ENCODE assay signal across 8 cellular contexts in the genomic region with DNA sequence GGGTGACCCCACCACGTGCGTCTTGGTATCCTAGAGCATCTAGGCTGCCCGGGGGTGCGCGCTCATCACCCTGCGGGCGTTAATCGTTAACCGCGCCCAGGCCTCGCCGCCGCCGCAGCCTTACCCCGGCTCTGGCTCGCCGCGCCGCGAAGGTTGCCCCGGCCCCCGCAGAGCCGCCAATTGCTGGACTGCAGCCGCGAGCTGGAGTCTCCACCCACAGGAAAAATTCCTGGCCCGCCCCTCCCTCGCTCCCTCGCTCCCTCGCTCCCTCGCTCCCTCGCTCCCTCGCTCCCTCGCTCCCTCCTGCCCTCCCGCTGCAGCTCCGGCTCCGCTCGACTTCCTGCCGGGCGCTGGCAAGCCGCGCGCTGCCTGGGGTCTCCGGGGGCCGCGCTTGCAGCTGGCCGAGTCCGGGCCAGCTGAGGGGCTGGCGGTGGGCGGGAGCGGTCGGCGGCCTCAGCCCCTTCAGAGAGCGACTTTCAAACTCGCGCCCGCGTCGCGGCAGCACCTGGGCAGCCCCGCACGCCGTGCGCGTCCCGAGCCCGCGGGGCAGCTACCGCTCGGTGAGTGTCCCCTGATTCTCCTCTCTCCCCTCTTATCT. TPM values are rescaled to one million over a fixed set of nuclear protein-coding genes. Genes with fewer than 3 reads are reported as not detected.
DNase-seq lines count a peak whose midpoint lies in the region; ATAC-seq and TF ChIP-seq lines count a peak whose summit lies in the region.

A gene (plus strand): TSS at position 280 of the 598 bp plus-strand sequence. CDS start 23,208 bp downstream, outside the sequence.

- ATAC-seq in foreskin keratinocyte (peak; percentile 47), HG03175 (IDR thresholded peaks at IDR 0.05; ENCODE audit: unreplicated experiment) (no peak)
- ATAC-seq in naive thymus-derived CD4-positive, alpha-beta T cell, result peak; percentile 39

- under 1% methylated on average over 69 of the region's 69 CpGs for WGBS in urinary bladder

- H3K27me3 ChIP-seq in foreskin keratinocyte, result no peaks in the 10 kb centered on the region
- peaks cover 3 to 14% of the 10 kb centered on the region in 2 donors for H3K27me3 ChIP-seq in naive thymus-derived CD4-positive, alpha-beta T cell (ENCODE audit: control insufficient read depth in 2 of 2, insufficient read depth in 2 of 2, low read length in 2 of 2)

- CTCF ChIA-PET in naive thymus-derived CD4-positive, alpha-beta T cell (lab: Charles Lee), result no interaction called here

- peak within 1 kb of the TSS in 3 of 9 donors; percentile 20 to 74 (median 22) for H3K27ac Mint-ChIP-seq in naive thymus-derived CD4-positive, alpha-beta T cell

- H3K9me3 Mint-ChIP-seq in naive thymus-derived CD4-positive, alpha-beta T cell, result peaks cover 0 to 2% (median 0%) of the 10 kb centered on the region in 11 donors

- peaks cover 37 to 71% (median 46%) of the 10 kb centered on the region in 7 donors for H3K4me1 Mint-ChIP-seq in naive thymus-derived CD4-positive, alpha-beta T cell

- no peaks in the 10 kb centered on the region for H3K9me3 ChIP-seq in naive thymus-derived CD4-positive, alpha-beta T cell (ENCODE audit: control insufficient read depth in 2 of 3, low read length in 3 of 3)

- no peaks in the 10 kb centered on the region for H3K36me3 ChIP-seq in naive thymus-derived CD4-positive, alpha-beta T cell (ENCODE audit: control insufficient read depth in 2 of 3, insufficient read depth in 3 of 3, low read length in 3 of 3)
- no peaks in the 10 kb centered on the region for H3K36me3 ChIP-seq in urinary bladder (ENCODE audit: insufficient read depth)

- H3K36me3 Mint-ChIP-seq in naive thymus-derived CD4-positive, alpha-beta T cell, result peaks cover 0 to 16% (median 0%) of the 10 kb centered on the region in 5 donors

- POLR2A ChIA-PET in naive thymus-derived CD4-positive, alpha-beta T cell (lab: Charles Lee), result no interaction called here

- intact Hi-C loops in naive thymus-derived CD4-positive, alpha-beta T cell (cut with micrococcal nuclease), result loop anchor here in 1 of 2 donors (2.0 kb wide), 1 partner anchor 19 kb away; no protein-coding TSS in a partner anchor

- DNase-seq in activated CD4-positive, alpha-beta T cell treated with anti-CD3 and anti-CD28 coated beads for 4 hours, result peak; percentile 20 to 24
- DNase-seq in activated CD4-positive, alpha-beta T cell treated with anti-CD3 and anti-CD28 coated beads for 1 hour, result no peak
- DNase-seq in NCI-H510A (lab: John Stamatoyannopoulos, UW), result peak; percentile 70
- DNase-seq in activated naive CD4-positive, alpha-beta T cell treated with anti-CD3 and anti-CD28 coated beads, Interleukin-2, amount 50 U/mL, for 16 hours, result peak; percentile 23
- DNase-seq in foreskin keratinocyte, result no peak
- DNase-seq in naive thymus-derived CD4-positive, alpha-beta T cell, result peak in 1 of 9 donors; percentile 45

- H3K27me3 Mint-ChIP-seq in naive thymus-derived CD4-positive, alpha-beta T cell, result peaks cover 33 to 68% (median 59%) of the 10 kb centered on the region in 5 donors

- H3K4me3 ChIP-seq in naive thymus-derived CD4-positive, alpha-beta T cell (ENCODE audit: low read length), result peak within 1 kb of the TSS; percentile 64
- peak within 1 kb of the TSS; percentile 64 for H3K4me3 ChIP-seq in urinary bladder (ENCODE audit: low read depth, low read length)

- H3K27ac ChIP-seq in foreskin keratinocyte (peak within 1 kb of the TSS; percentile 77), urinary bladder (ENCODE audit: low read depth) (peak within 1 kb of the TSS; percentile 46)
- no peak within 1 kb of the TSS for H3K27ac ChIP-seq in naive thymus-derived CD4-positive, alpha-beta T cell (ENCODE audit: low read depth, low read length)

- TF ChIP-seq CTCF in foreskin keratinocyte (conservative IDR thresholded peaks at IDR 0.05), result peak; percentile 21

- peak within 1 kb of the TSS; percentile 72 to 86 (median 80) for H3K4me3 Mint-ChIP-seq in naive thymus-derived CD4-positive, alpha-beta T cell

- H3K4me1 ChIP-seq in foreskin keratinocyte (peaks cover 35% of the 10 kb centered on the region), urinary bladder (ENCODE audit: insufficient read depth) (no peaks in the 10 kb centered on the region)
- peaks cover 27 to 44% of the 10 kb centered on the region in 2 donors for H3K4me1 ChIP-seq in naive thymus-derived CD4-positive, alpha-beta T cell (ENCODE audit: control insufficient read depth in 2 of 2, insufficient read depth in 2 of 2, low read length in 2 of 2)

RNA-seq across cellular contexts. Expression of the gene that starts here (rescaled TPM):
- total RNA-seq in foreskin keratinocyte (84.7 and 99.7 TPM in 2 replicates), urinary bladder (30.6 TPM)
- polyA plus RNA-seq in foreskin keratinocyte (41.3 and 47.0 TPM in 2 replicates), urinary bladder (74.5 TPM)
- 10 to 100 TPM in 2 of 5 experiments, 1 to 10 TPM in 3; 1.2 to 43.6 (median 6.0) TPM for total RNA-seq in naive thymus-derived CD4-positive, alpha-beta T cell
- polyA plus RNA-seq in naive thymus-derived CD4-positive, alpha-beta T cell, result under 1 TPM; 0.17 to 0.44 TPM

Comparison
In these comparisons a context has a peak if more than half of its experiments do, and no peak if none do; other contexts are left out.
1. RNA of the gene that starts here (polyA plus RNA-seq): 74.5 TPM in urinary bladder (single experiment) and 41.3 to 47.0 TPM in foreskin keratinocyte; 0.17 to 0.44 TPM in naive thymus-derived CD4-positive, alpha-beta T cell; every median in the first group is over 10 times any median in the second.
2. DNase-seq: peak in activated CD4-positive, alpha-beta T cell treated with anti-CD3 and anti-CD28 coated beads for 4 hours (2 of 2), NCI-H510A (single experiment) and activated naive CD4-positive, alpha-beta T cell treated with anti-CD3 and anti-CD28 coated beads, Interleukin-2, amount 50 U/mL, for 16 hours (single experiment); none in activated CD4-positive, alpha-beta T cell treated with anti-CD3 and anti-CD28 coated beads for 1 hour (single experiment) and foreskin keratinocyte (0 of 2).